Comparison of ENCODE assay signal across 12 cellular contexts in the genomic region with DNA sequence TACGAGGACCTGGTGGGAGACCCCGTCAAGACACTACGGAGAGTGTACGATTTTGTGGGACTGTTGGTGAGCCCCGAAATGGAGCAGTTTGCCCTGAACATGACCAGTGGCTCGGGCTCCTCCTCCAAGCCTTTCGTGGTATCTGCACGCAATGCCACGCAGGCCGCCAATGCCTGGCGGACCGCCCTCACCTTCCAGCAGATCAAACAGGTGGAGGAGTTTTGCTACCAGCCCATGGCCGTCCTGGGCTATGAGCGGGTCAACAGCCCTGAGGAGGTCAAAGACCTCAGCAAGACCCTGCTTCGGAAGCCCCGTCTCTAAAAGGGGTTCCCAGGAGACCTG. TPM values are rescaled to one million over a fixed set of nuclear protein-coding genes. Genes with fewer than 3 reads are reported as not detected.
DNase-seq lines count a peak whose midpoint lies in the region; ATAC-seq and TF ChIP-seq lines count a peak whose summit lies in the region.
"Had no signal": no experiment of that assay in that cellular context is flagged by ENCODE, and none has a peak within 500 bp of the region (broad histone marks: within the 10 kb centered on the region; RNA-seq: fewer than 3 reads in every experiment).

No MANE protein-coding gene starts in this region.

- POLR2A ChIA-PET in CD4-positive, alpha-beta memory T cell (lab: Charles Lee; ENCODE audit: partially characterized antibody) = no interaction called here

- H3K4me3 ChIP-seq in CD4-positive, alpha-beta memory T cell (ENCODE audit: low read length in 2 of 2) = no peak overlapping the region
- H3K4me3 ChIP-seq in brain microvascular endothelial cell (ENCODE audit: low read depth, low read length) (peak overlapping the region; percentile 89), left lung (peak overlapping the region in 1 of 2 donors; percentile 83), MG63 (no peak overlapping the region)

- H3K4me1 ChIP-seq in CD4-positive, alpha-beta memory T cell (ENCODE audit: insufficient read depth, low read length) = peaks cover 19% of the 10 kb centered on the region
- peaks cover 0 to 51% of the 10 kb centered on the region in 2 donors for H3K4me1 ChIP-seq in left lung

- peaks cover 0 to 3% of the 10 kb centered on the region in 2 donors for H3K36me3 Mint-ChIP-seq in CD4-positive, alpha-beta memory T cell
- H3K36me3 Mint-ChIP-seq in IgD-negative memory B cell = no peaks in the 10 kb centered on the region
- peaks cover 20% of the 10 kb centered on the region for H3K36me3 Mint-ChIP-seq in nephron (ENCODE audit: low read depth)

- no peak for DNase-seq in CD4-positive, alpha-beta memory T cell
- DNase-seq in brain microvascular endothelial cell = no peak
- no peak for DNase-seq in left lung
- no peak for DNase-seq in NCI-H1048 (lab: John Stamatoyannopoulos, UW)
- DNase-seq in COLO668 (lab: John Stamatoyannopoulos, UW; ENCODE audit: unreplicated experiment) = no peak
- DNase-seq in MG63 = no peak
- DNase-seq: activated CD4-positive, alpha-beta T cell treated with anti-CD3 and anti-CD28 coated beads, Interleukin-2, amount 50 U/mL, for 48 hours; DMS79 treated with DMSO at 0.1 percent for 48 hours; midbrain; tibial artery had no signal

- intact Hi-C loops in CD4-positive, alpha-beta memory T cell (cut with micrococcal nuclease) = no loop called here
- intact Hi-C loops in left lung (cut with DNase I) = no loop called here

- TF ChIP-seq CTCF in brain microvascular endothelial cell (IDR thresholded peaks at IDR 0.05; ENCODE audit: low read depth, low read length, missing control alignments) (no peak), nephron (IDR thresholded peaks at IDR 0.05; ENCODE audit: unreplicated experiment in 3 of 3) (no peak), left lung (IDR thresholded peaks at IDR 0.05) (no peak)

- no peak for ATAC-seq in left lung

- H3K27ac ChIP-seq in CD4-positive, alpha-beta memory T cell (ENCODE audit: low read depth, low read length) = no peak overlapping the region
- no peak overlapping the region for H3K27ac ChIP-seq in brain microvascular endothelial cell
- H3K27ac ChIP-seq in left lung = no peak overlapping the region
- H3K27ac ChIP-seq: tibial artery had no signal

- H3K36me3 ChIP-seq in CD4-positive, alpha-beta memory T cell (ENCODE audit: insufficient read depth, low read length) = no peaks in the 10 kb centered on the region
- H3K36me3 ChIP-seq in brain microvascular endothelial cell (replicated peaks) = peaks cover 5% of the 10 kb centered on the region
- H3K36me3 ChIP-seq in left lung = peaks cover 0 to 6% of the 10 kb centered on the region in 2 donors
- no peaks in the 10 kb centered on the region for H3K36me3 ChIP-seq in MG63
- H3K36me3 ChIP-seq: tibial artery had no signal

- no peaks in the 10 kb centered on the region for H3K27me3 ChIP-seq in CD4-positive, alpha-beta memory T cell (ENCODE audit: insufficient read depth, low read length)
- H3K27me3 ChIP-seq in brain microvascular endothelial cell (replicated peaks) (no peaks in the 10 kb centered on the region), left lung (peaks cover 0 to 55% of the 10 kb centered on the region in 2 donors), MG63 (peaks cover 77% of the 10 kb centered on the region)

- CTCF ChIA-PET in CD4-positive, alpha-beta memory T cell (lab: Charles Lee; ENCODE audit: partially characterized antibody) = no interaction called here

- in situ Hi-C loops in brain microvascular endothelial cell (cut with HindIII; ENCODE audit: low pct_ligation_motif_present, low sequenced_read_pairs) = no loop called here

- H3K27me3 Mint-ChIP-seq in CD4-positive, alpha-beta memory T cell = peaks cover 0 to 18% of the 10 kb centered on the region in 2 donors
- H3K27me3 Mint-ChIP-seq in IgD-negative memory B cell (no peaks in the 10 kb centered on the region), nephron (ENCODE audit: low read depth) (peaks cover 28% of the 10 kb centered on the region)

- H3K9me3 ChIP-seq in CD4-positive, alpha-beta memory T cell (ENCODE audit: control insufficient read depth in 1 of 2, low read length in 2 of 2) = no peaks in the 10 kb centered on the region
- H3K9me3 ChIP-seq in left lung (no peaks in the 10 kb centered on the region), MG63 (no peaks in the 10 kb centered on the region)
- H3K9me3 ChIP-seq: tibial artery had no signal

- peak overlapping the region in 1 of 7 donors; percentile 23 for H3K27ac Mint-ChIP-seq in CD4-positive, alpha-beta memory T cell
- H3K27ac Mint-ChIP-seq in IgD-negative memory B cell = peak overlapping the region in 2 of 3 donors; percentile 85 to 92
- peak overlapping the region in 2 of 3 experiments; percentile 71 to 78 for H3K27ac Mint-ChIP-seq in nephron

- H3K4me3 Mint-ChIP-seq in CD4-positive, alpha-beta memory T cell = peak overlapping the region; percentile 17 to 76 (median 68)
- H3K4me3 Mint-ChIP-seq in IgD-negative memory B cell = peak overlapping the region in 3 of 4 donors; percentile 76 to 89 (median 79)
- H3K4me3 Mint-ChIP-seq in nephron = peak overlapping the region; percentile 73 to 80 (median 80)

- peaks cover 15 to 36% (median 22%) of the 10 kb centered on the region in 4 donors for H3K4me1 Mint-ChIP-seq in CD4-positive, alpha-beta memory T cell
- H3K4me1 Mint-ChIP-seq in IgD-negative memory B cell = peaks cover 14 to 39% (median 26%) of the 10 kb centered on the region in 3 donors
- H3K4me1 Mint-ChIP-seq in nephron = peaks cover 57% of the 10 kb centered on the region

- peaks cover 0 to 2% (median 0%) of the 10 kb centered on the region in 8 donors for H3K9me3 Mint-ChIP-seq in CD4-positive, alpha-beta memory T cell
- H3K9me3 Mint-ChIP-seq in IgD-negative memory B cell = peaks cover 0 to 1% (median 0%) of the 10 kb centered on the region in 3 donors
- H3K9me3 Mint-ChIP-seq in nephron = no peaks in the 10 kb centered on the region

RNA-seq across cellular contexts. Expression of a gene that starts 2.5 kb away (rescaled TPM):
- 1 to 10 TPM; 1.1 TPM for total RNA-seq in CD4-positive, alpha-beta memory T cell
- polyA plus RNA-seq in CD4-positive, alpha-beta memory T cell = 1 to 10 TPM in 1 of 2 donors, under 1 TPM in 1; 0.71 to 2.9 TPM
- polyA plus RNA-seq in IgD-negative memory B cell = 7.8 TPM
- 1 to 10 TPM; 6.1 to 7.7 TPM for total RNA-seq in left lung
- total RNA-seq in MG63 (2014; rRNA removed; shearing (Covaris generic); ENCODE audit: low replicate concordance) = 0.20 and 0.36 TPM in 2 replicates
